Comparison of ENCODE assay signal across 8 cellular contexts in genomic region chr9:133452562-133452961, GRCh38.
"Had no signal": no experiment of that assay in that cellular context is flagged by ENCODE, and none has a peak within 500 bp of the region (broad histone marks: within the 10 kb centered on the region; RNA-seq: fewer than 3 reads in every experiment).

No MANE protein-coding gene starts in this region.

- ATAC-seq: HCT116 had no signal

- H3K36me3 Mint-ChIP-seq: IgD-negative memory B cell had no signal

- H2AFZ ChIP-seq: GM23248 had no signal

- H3K4me3 ChIP-seq: GM23248, HAP-1 had no signal

- H3K36me3 ChIP-seq: HAP-1 had no signal

- H3K4me1 ChIP-seq: HAP-1 had no signal

- DNase-seq: GM23248, GOT3, H7, KG1 had no signal

- H3K27me3 Mint-ChIP-seq: IgD-negative memory B cell had no signal

- FAIRE-seq: HTR-8/SVneo had no signal

- H3K27ac ChIP-seq: GM23248 had no signal

- H3K9ac ChIP-seq: GM23248 had no signal

- H3K9me3 ChIP-seq: HAP-1 had no signal
